12 cellular contexts compared by ENCODE assay signal in the genomic region with DNA sequence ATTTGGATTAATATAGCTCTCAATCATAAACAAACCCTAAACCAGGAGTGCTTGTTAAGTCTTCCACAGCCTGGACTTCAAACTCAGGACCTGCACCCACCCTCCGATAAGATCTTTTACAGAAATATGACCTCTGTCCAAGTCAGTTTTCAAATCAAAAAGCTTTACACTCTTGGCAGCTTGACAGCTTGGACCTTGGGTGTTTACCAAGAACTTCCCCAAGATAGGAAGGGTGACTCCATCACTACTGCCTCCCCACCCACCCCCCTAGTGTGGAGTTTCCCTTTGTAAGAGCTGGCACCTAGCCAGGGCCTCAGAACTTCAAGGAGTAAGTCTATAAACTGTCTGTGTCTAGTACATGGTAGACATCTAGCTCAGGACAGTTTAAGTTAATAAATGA. TPM values are rescaled to one million over a fixed set of nuclear protein-coding genes. Genes with fewer than 3 reads are reported as not detected.
A peak's percentile ranks its signal among the peaks of the same experiment; 100 is the strongest.
DNase-seq lines count a peak whose midpoint lies in the region; TF ChIP-seq lines count a peak whose summit lies in the region.
"Had no signal": no experiment of that assay in that cellular context is flagged by ENCODE, and none has a peak within 500 bp of the region (broad histone marks: within the 10 kb centered on the region; RNA-seq: fewer than 3 reads in every experiment).

No MANE protein-coding gene starts in this region.

- H3K27me3 ChIP-seq in ACC112 (ENCODE audit: insufficient read depth, low read length) (no peaks in the 10 kb centered on the region), PC-9 (ENCODE audit: insufficient read depth, low read depth) (no peaks in the 10 kb centered on the region)
- H3K27me3 ChIP-seq: dorsolateral prefrontal cortex had no signal

- peak overlapping the region; percentile 88 for H3K4me2 ChIP-seq in PC-9

- POLR2A ChIA-PET in PC-9 (lab: Charles Lee; ENCODE audit: unreplicated experiment): interaction anchor here (0.5 to 1.0 kb wide), 8 partner anchors 10 to 66 kb away, joined by 3 to 12 read pairs (median 6); partner anchors contain the start of gene BCAR3

- H3K4me1 Mint-ChIP-seq in mesothelial cell of epicardium: peaks cover 57% of the 10 kb centered on the region
- peaks cover 23% of the 10 kb centered on the region for H3K4me1 Mint-ChIP-seq in progenitor cell of endocrine pancreas (ENCODE audit: low read depth)

- BruUV-seq in PC-9 (replicated peaks; lab: Mats Ljungman, UMichigan): no TSS peak

- H3K27ac ChIP-seq in ACC112 (ENCODE audit: low read depth, low read length) (peak overlapping the region; percentile 51), PC-9 (peak overlapping the region; percentile 62)

- in situ Hi-C loops in KBM-7 (cut with MboI; ENCODE audit: low pct_unique_long_range_greater_than_20kb, low sequenced_read_pairs): no loop called here

- peak overlapping the region; percentile 65 for H3K27ac Mint-ChIP-seq in mesothelial cell of epicardium
- no peak overlapping the region for H3K27ac Mint-ChIP-seq in progenitor cell of endocrine pancreas

- H3K9me2 ChIP-seq in PC-9 (ENCODE audit: insufficient read depth): no peaks in the 10 kb centered on the region

- H3K79me2 ChIP-seq in ACC112 (ENCODE audit: control insufficient read depth, insufficient read depth, low read length, unreplicated experiment) (peaks cover 93% of the 10 kb centered on the region), PC-9 (ENCODE audit: low read depth) (peaks cover 100% of the 10 kb centered on the region)

- H3K9me3 Mint-ChIP-seq in mesothelial cell of epicardium: no peaks in the 10 kb centered on the region
- no peaks in the 10 kb centered on the region for H3K9me3 Mint-ChIP-seq in progenitor cell of endocrine pancreas (ENCODE audit: low read depth)
- H3K9me3 Mint-ChIP-seq: naive thymus-derived CD8-positive, alpha-beta T cell had no signal

- H3F3A ChIP-seq in PC-9 (ENCODE audit: insufficient read depth, low read depth): peaks cover 100% of the 10 kb centered on the region

- H3K9me3 ChIP-seq in PC-9 (ENCODE audit: insufficient read depth, low read depth): no peaks in the 10 kb centered on the region

- H3K27me3 Mint-ChIP-seq in mesothelial cell of epicardium (ENCODE audit: low read depth): peaks cover 7% of the 10 kb centered on the region
- H3K27me3 Mint-ChIP-seq in progenitor cell of endocrine pancreas: peaks cover 8% of the 10 kb centered on the region

- peaks cover 98% of the 10 kb centered on the region for H4K20me1 ChIP-seq in PC-9 (ENCODE audit: insufficient read depth)

- H3K4me3 Mint-ChIP-seq in mesothelial cell of epicardium (no peak overlapping the region), progenitor cell of endocrine pancreas (ENCODE audit: low read depth) (no peak overlapping the region)
- H3K4me3 Mint-ChIP-seq: naive thymus-derived CD8-positive, alpha-beta T cell had no signal

- H3K36me3 Mint-ChIP-seq in mesothelial cell of epicardium (no peaks in the 10 kb centered on the region), progenitor cell of endocrine pancreas (ENCODE audit: insufficient read depth) (no peaks in the 10 kb centered on the region)
- H3K36me3 Mint-ChIP-seq: naive thymus-derived CD8-positive, alpha-beta T cell had no signal

- TF ChIP-seq CTCF in PC-9 (conservative IDR thresholded peaks at IDR 0.05) (no peak), epithelial cell of esophagus (IDR thresholded peaks at IDR 0.05; ENCODE audit: insufficient read depth, low read depth, low read length, missing control alignments) (no peak), mesothelial cell of epicardium (IDR thresholded peaks at IDR 0.05; ENCODE audit: unreplicated experiment) (no peak), progenitor cell of endocrine pancreas (IDR thresholded peaks at IDR 0.05; ENCODE audit: unreplicated experiment) (no peak)

- H3K36me3 ChIP-seq in ACC112 (ENCODE audit: insufficient read depth, low read length): peaks cover 17% of the 10 kb centered on the region
- peaks cover 83% of the 10 kb centered on the region for H3K36me3 ChIP-seq in PC-9 (ENCODE audit: low read depth)

- H3K4me1 ChIP-seq in ACC112 (ENCODE audit: control insufficient read depth, insufficient read depth, low read length, unreplicated experiment) (peaks cover 86% of the 10 kb centered on the region), PC-9 (replicated peaks; ENCODE audit: insufficient read depth) (peaks cover 100% of the 10 kb centered on the region)

- intact Hi-C loops in PC-9 (cut with micrococcal nuclease; ENCODE audit: unreplicated experiment): loop anchor here (2.0 kb wide), 4 partner anchors 29 to 143 kb away; no protein-coding TSS in a partner anchor

- peak; percentile 70 to 89 for DNase-seq in PC-9
- DNase-seq in epithelial cell of esophagus (ENCODE audit: low read depth): peak; percentile 44
- peak in 1 of 2 experiments; percentile 40 for DNase-seq in mesothelial cell of epicardium (ENCODE audit: low spot score in 2 of 2, unreplicated experiment in 2 of 2)
- no peak for DNase-seq in progenitor cell of endocrine pancreas (ENCODE audit: low spot score, unreplicated experiment)
- DNase-seq in KBM-7: no peak
- DNase-seq in NCI-H1694 treated with DMSO at 0.1 percent for 48 hours (lab: John Stamatoyannopoulos, UW): no peak
- DNase-seq in SIG-M5 (lab: John Stamatoyannopoulos, UW): no peak
- DNase-seq: activated CD4-positive, alpha-beta T cell treated with anti-CD3 and anti-CD28 coated beads for 48 hours; dorsolateral prefrontal cortex; naive thymus-derived CD8-positive, alpha-beta T cell; NCI-H526 had no signal

- H3K4me3 ChIP-seq in ACC112 (ENCODE audit: low read depth, low read length) (peak overlapping the region; percentile 42; the same call in 1 of the 2 replicates), PC-9 (peak overlapping the region; percentile 22; the same call in 1 of the 2 replicates), epithelial cell of esophagus (ENCODE audit: low read length) (no peak overlapping the region)

- H2AFZ ChIP-seq in ACC112 (ENCODE audit: low read length, unreplicated experiment): no peak overlapping the region
- no peak overlapping the region for H2AFZ ChIP-seq in PC-9

- CTCF ChIA-PET in PC-9 (lab: Charles Lee): interaction anchor here (0.6 to 1.4 kb wide), 5 partner anchors 10 to 143 kb away, joined by 3 to 14 read pairs (median 5); no protein-coding TSS in a partner anchor

RNA-seq across cellular contexts. Expression of gene BCAR3, which starts 9.6 kb away (rescaled TPM):
- 62.5 and 70.0 TPM in 2 replicates for total RNA-seq in PC-9 (2021)
- total RNA-seq in mesothelial cell of epicardium: 9.0 to 9.2 TPM (median 9.1 TPM) in 3 replicates
- 7.1 and 10.5 TPM in 2 replicates for total RNA-seq in progenitor cell of endocrine pancreas

Comparison
In these comparisons a context has a peak if more than half of its experiments do, and no peak if none do; other contexts are left out.
1. DNase-seq: peak in PC-9 (2 of 2) and epithelial cell of esophagus (single experiment); none in progenitor cell of endocrine pancreas (single experiment), KBM-7 (single experiment), NCI-H1694 treated with DMSO at 0.1 percent for 48 hours (single experiment) and SIG-M5 (single experiment).